8 cellular contexts compared by ENCODE assay signal in genomic region chr10:22341190-22341935, GRCh38. TPM values are rescaled to one million over a fixed set of nuclear protein-coding genes. Genes with fewer than 3 reads are reported as not detected.
DNase-seq lines count a peak whose midpoint lies in the region; ATAC-seq and TF ChIP-seq lines count a peak whose summit lies in the region.

No MANE protein-coding gene starts in this region.

- peak overlapping the region; percentile 90 for H2AFZ ChIP-seq in smooth muscle cell (ENCODE audit: low read depth)

- H3K4me1 ChIP-seq in BLaER1 treated with 17β-estradiol and CSF1 and Interleukin-3, amounts not matched to agents 10 nM and 100 nM, result peaks cover 32 to 65% (median 45%) of the 10 kb centered on the region in 10 experiments
- H3K4me1 ChIP-seq in iPS-15b (ENCODE audit: control insufficient read depth, insufficient read depth, low read length), result peaks cover 4% of the 10 kb centered on the region
- peaks cover 14% of the 10 kb centered on the region for H3K4me1 ChIP-seq in smooth muscle cell (ENCODE audit: low read depth)

- H3K4me2 ChIP-seq in BLaER1 treated with 17β-estradiol and CSF1 and Interleukin-3, amounts not matched to agents 10 nM and 100 nM, result peak overlapping the region; percentile 71 to 94 (median 83)
- peak overlapping the region; percentile 92 for H3K4me2 ChIP-seq in smooth muscle cell

- peak overlapping the region; percentile 92 to 99 (median 97) for H3K9ac ChIP-seq in BLaER1 treated with 17β-estradiol and CSF1 and Interleukin-3, amounts not matched to agents 10 nM and 100 nM
- H3K9ac ChIP-seq in iPS-15b (ENCODE audit: low read depth, low read length) (no peak overlapping the region), smooth muscle cell (ENCODE audit: low read depth) (peak overlapping the region; percentile 96)

- peaks cover 14 to 27% of the 10 kb centered on the region in 2 donors for H3K36me3 Mint-ChIP-seq in activated naive CD4-positive, alpha-beta T cell treated with anti-CD3 and anti-CD28 coated beads, Interleukin-2, amount 50 U/mL, for 72 hours

- no peak for TF ChIP-seq CTCF in smooth muscle cell (IDR thresholded peaks at IDR 0.05; ENCODE audit: borderline replicate concordance, insufficient read depth, poor library complexity, severe bottlenecking)

- no peak overlapping the region for H3K27ac Mint-ChIP-seq in activated naive CD4-positive, alpha-beta T cell treated with anti-CD3 and anti-CD28 coated beads, Interleukin-2, amount 50 U/mL, for 72 hours

- H3F3A ChIP-seq in smooth muscle cell (ENCODE audit: low read depth), result peaks cover 3% of the 10 kb centered on the region

- no peak for DNase-seq in activated naive CD4-positive, alpha-beta T cell treated with anti-CD3 and anti-CD28 coated beads, Interleukin-2, amount 50 U/mL, for 72 hours (ENCODE audit: low spot score in 2 of 2)
- DNase-seq in smooth muscle cell (lab: John Stamatoyannopoulos, UW; ENCODE audit: unreplicated experiment), result no peak
- no peak for DNase-seq in stimulated activated naive CD4-positive, alpha-beta T cell treated with Interleukin-2 at 50 U/mL for 16 hours (lab: John Stamatoyannopoulos, UW)
- no peak for DNase-seq in HPDE6-E6E7 (ENCODE audit: extremely low spot score)

- H3K27ac ChIP-seq in BLaER1 treated with 17β-estradiol and CSF1 and Interleukin-3, amounts not matched to agents 10 nM and 100 nM, result peak overlapping the region; percentile 94 to 98 (median 97)
- peak overlapping the region; percentile 88 for H3K27ac ChIP-seq in smooth muscle cell (ENCODE audit: low read depth)

- H3K4me3 ChIP-seq in BLaER1 treated with 17β-estradiol and CSF1 and Interleukin-3, amounts not matched to agents 10 nM and 100 nM, result peak overlapping the region; percentile 71 to 85 (median 78)
- H3K4me3 ChIP-seq in iPS-15b (ENCODE audit: low read depth, low read length), result peak overlapping the region; percentile 31
- H3K4me3 ChIP-seq in smooth muscle cell, result peak overlapping the region; percentile 90

- H3K27me3 ChIP-seq in BLaER1 treated with 17β-estradiol and CSF1 and Interleukin-3, amounts not matched to agents 10 nM and 100 nM, result peaks cover 93 to 100% (median 100%) of the 10 kb centered on the region in 11 experiments
- H3K27me3 ChIP-seq in iPS-15b (ENCODE audit: control insufficient read depth, insufficient read depth, low read length) (peaks cover 94% of the 10 kb centered on the region), smooth muscle cell (ENCODE audit: low read depth) (peaks cover 90% of the 10 kb centered on the region)

- 4% methylated on average over 38 of the region's 40 CpGs for WGBS in smooth muscle cell (ENCODE audit: low lambda C conversion rate)

- ATAC-seq in GM19351 (IDR thresholded peaks at IDR 0.05; ENCODE audit: unreplicated experiment) (peak; percentile 6), HG03521 (IDR thresholded peaks at IDR 0.05; ENCODE audit: unreplicated experiment) (peak; percentile 6)
- ATAC-seq in activated naive CD4-positive, alpha-beta T cell treated with anti-CD3 and anti-CD28 coated beads, Interleukin-2, amount 50 U/mL, for 72 hours, result peak; percentile 6 to 19

- peaks cover 12 to 17% (median 14%) of the 10 kb centered on the region in 11 experiments; a peak in 20 of 22 replicates for H3K9me3 ChIP-seq in BLaER1 treated with 17β-estradiol and CSF1 and Interleukin-3, amounts not matched to agents 10 nM and 100 nM (replicated peaks in 1 of 11)
- no peaks in the 10 kb centered on the region for H3K9me3 ChIP-seq in iPS-15b (ENCODE audit: control insufficient read depth, insufficient read depth, low read length)
- H3K9me3 ChIP-seq in smooth muscle cell (replicated peaks; ENCODE audit: low read depth), result no peaks in the 10 kb centered on the region

- peaks cover 0 to 21% (median 6%) of the 10 kb centered on the region in 11 experiments; a peak in 9 of 22 replicates for H4K20me1 ChIP-seq in BLaER1 treated with 17β-estradiol and CSF1 and Interleukin-3, amounts not matched to agents 10 nM and 100 nM
- H4K20me1 ChIP-seq in smooth muscle cell (ENCODE audit: low read depth), result no peaks in the 10 kb centered on the region

- no peaks in the 10 kb centered on the region for H3K36me3 ChIP-seq in BLaER1 treated with 17β-estradiol and CSF1 and Interleukin-3, amounts not matched to agents 10 nM and 100 nM
- H3K36me3 ChIP-seq in iPS-15b (ENCODE audit: control insufficient read depth, insufficient read depth, low read length), result no peaks in the 10 kb centered on the region
- H3K36me3 ChIP-seq in smooth muscle cell (ENCODE audit: low read depth), result no peaks in the 10 kb centered on the region

- H3K79me2 ChIP-seq in smooth muscle cell (ENCODE audit: low read depth), result no peaks in the 10 kb centered on the region

- H3K9me3 Mint-ChIP-seq in activated naive CD4-positive, alpha-beta T cell treated with anti-CD3 and anti-CD28 coated beads, Interleukin-2, amount 50 U/mL, for 72 hours, result peaks cover 2 to 3% of the 10 kb centered on the region in 2 donors

RNA-seq across cellular contexts. Expression of gene SPAG6, which starts 3.9 kb away (rescaled TPM):
- under 1 TPM in 1 of 2 donors, not detected in 1; 0.19 TPM for total RNA-seq in activated naive CD4-positive, alpha-beta T cell treated with anti-CD3 and anti-CD28 coated beads, Interleukin-2, amount 50 U/mL, for 72 hours
- total RNA-seq in smooth muscle cell, result not detected in 2 replicates
- polyA plus RNA-seq in smooth muscle cell, result 0.61 TPM in 1 of 2 replicates, not detected in the other

RNA-seq across cellular contexts. Expression of gene BMI1, which starts 20.5 kb away (rescaled TPM):
- 10 to 100 TPM; 42.9 to 48.7 TPM for total RNA-seq in activated naive CD4-positive, alpha-beta T cell treated with anti-CD3 and anti-CD28 coated beads, Interleukin-2, amount 50 U/mL, for 72 hours
- 34.5 and 51.1 TPM in 2 replicates for total RNA-seq in smooth muscle cell
- 10.4 and 11.4 TPM in 2 replicates for polyA plus RNA-seq in smooth muscle cell

RNA-seq across cellular contexts. Expression of gene COMMD3, which starts 25.2 kb away (rescaled TPM):
- 10 to 100 TPM; 57.3 to 91.3 TPM for total RNA-seq in activated naive CD4-positive, alpha-beta T cell treated with anti-CD3 and anti-CD28 coated beads, Interleukin-2, amount 50 U/mL, for 72 hours
- total RNA-seq in smooth muscle cell, result 44.3 and 99.0 TPM in 2 replicates
- 78.1 and 80.6 TPM in 2 replicates for polyA plus RNA-seq in smooth muscle cell

Comparison
In these comparisons a context has a peak if more than half of its experiments do, and no peak if none do; other contexts are left out.
1. H3K4me3 ChIP-seq: peak in every context shown above with its lines; median percentile 90 in smooth muscle cell; 78 in BLaER1 treated with 17β-estradiol and CSF1 and Interleukin-3, amounts not matched to agents 10 nM and 100 nM; 31 in iPS-15b.